In the genomic region with DNA sequence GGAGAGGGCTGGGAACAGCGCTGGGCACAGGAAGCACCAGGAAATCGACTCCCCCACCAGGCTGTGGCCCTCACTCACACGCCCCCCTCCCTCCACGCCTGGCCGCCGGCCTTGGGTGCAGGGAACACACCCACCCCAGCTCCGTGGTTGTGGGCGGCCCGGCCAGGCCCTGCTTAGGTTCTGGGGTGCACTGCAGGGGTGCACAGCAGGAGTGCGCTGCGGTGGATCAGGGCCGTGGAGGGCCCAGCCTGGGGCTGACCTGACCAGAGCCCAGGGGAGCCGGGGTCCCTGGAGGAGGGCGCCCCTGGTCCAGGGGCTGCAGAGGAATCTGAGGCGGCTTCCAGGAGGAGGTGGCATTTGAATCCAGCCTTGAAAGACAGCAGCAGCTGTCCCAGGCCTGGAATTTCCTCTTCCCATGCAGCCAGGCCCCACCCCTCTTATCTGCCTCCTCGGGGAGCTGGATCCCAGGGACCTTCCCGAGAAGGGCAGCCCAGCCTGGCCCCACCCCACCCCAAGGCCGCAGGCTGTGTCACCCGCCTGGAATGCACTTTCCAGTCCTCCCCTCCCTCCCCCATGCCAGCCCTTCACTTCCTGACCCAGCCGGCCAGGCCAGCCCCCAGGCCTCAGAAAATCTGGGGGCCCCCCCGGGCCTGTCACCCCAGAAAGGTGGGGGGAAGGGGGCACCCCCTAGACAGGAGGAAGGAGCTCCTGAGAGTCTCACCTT, we compare ENCODE assay signal across 9 cellular contexts. TPM values are rescaled to one million over a fixed set of nuclear protein-coding genes. Genes with fewer than 3 reads are reported as not detected.
DNase-seq lines count a peak whose midpoint lies in the region; FAIRE-seq and TF ChIP-seq lines count a peak whose summit lies in the region.
"Had no signal": no experiment of that assay in that cellular context is flagged by ENCODE, and none has a peak within 500 bp of the region (broad histone marks: within the 10 kb centered on the region; RNA-seq: fewer than 3 reads in every experiment).

No MANE protein-coding gene starts in this region.

- no peak overlapping the region for H2AFZ ChIP-seq in neuronal stem cell (ENCODE audit: low read length)

- no peak overlapping the region for H2BK120ac ChIP-seq in neuronal stem cell (ENCODE audit: low read depth, low read length)

- H3K4me1 ChIP-seq in neuronal stem cell (ENCODE audit: control insufficient read depth in 2 of 2, insufficient read depth in 1 of 2, low read depth in 1 of 2, low read length in 2 of 2), result peaks cover 5 to 9% of the 10 kb centered on the region in 2 donors

- TF ChIP-seq CTCF in fibroblast of the aortic adventitia (IDR thresholded peaks at IDR 0.05; ENCODE audit: insufficient read depth, low read length), result no peak

- no peak overlapping the region for H3K27ac ChIP-seq in neuronal stem cell (replicated peaks; ENCODE audit: low read length)

- peak overlapping the region; percentile 39 for H2BK5ac ChIP-seq in neuronal stem cell (ENCODE audit: low read length)

- no peak overlapping the region for H3K4me2 ChIP-seq in neuronal stem cell (ENCODE audit: insufficient read depth, low read length, poor library complexity, severe bottlenecking)

- H3K4ac ChIP-seq in neuronal stem cell (ENCODE audit: low read length), result no peak overlapping the region

- peak; percentile 99 for DNase-seq in Daoy (ENCODE audit: low read depth)
- peak; percentile 97 for DNase-seq in RPMI7951 (ENCODE audit: low read depth)
- DNase-seq in fibroblast of the aortic adventitia (ENCODE audit: low read depth), result peak; percentile 88
- no peak for DNase-seq in neuronal stem cell (ENCODE audit: low spot score)
- DNase-seq in GM19239 (ENCODE audit: insufficient read length, low spot score), result no peak
- no peak for DNase-seq in NCI-H1694 treated with DMSO at 0.1 percent for 48 hours (lab: John Stamatoyannopoulos, UW)
- DNase-seq in DMS114 treated with DMSO at 0.1 percent for 48 hours (lab: John Stamatoyannopoulos, UW; ENCODE audit: unreplicated experiment), result no peak
- no peak for DNase-seq in stimulated activated CD8-positive, alpha-beta memory T cell treated with anti-CD3 and anti-CD28 coated beads, Interleukin-4, amount 100 ng/mL, for 48 hours
- DNase-seq: NCI-H1694 had no signal

- peak overlapping the region; percentile 17 for H4K8ac ChIP-seq in neuronal stem cell (ENCODE audit: low read depth, low read length)

- peak overlapping the region; percentile 75 for H2BK15ac ChIP-seq in neuronal stem cell (ENCODE audit: low read length)

- no peaks in the 10 kb centered on the region for H3K79me1 ChIP-seq in neuronal stem cell (ENCODE audit: low read depth, low read length)

- peak overlapping the region; percentile 92 for H2AK5ac ChIP-seq in neuronal stem cell (ENCODE audit: low read depth, low read length)

- H3K14ac ChIP-seq in neuronal stem cell (ENCODE audit: low read length), result no peak overlapping the region

- no peak overlapping the region for H3K4me3 ChIP-seq in fibroblast of the aortic adventitia (ENCODE audit: low read depth, low read length)
- no peak overlapping the region for H3K4me3 ChIP-seq in neuronal stem cell (ENCODE audit: low read length in 2 of 2)

- H3K27me3 ChIP-seq in neuronal stem cell (ENCODE audit: control insufficient read depth in 3 of 3, insufficient read depth in 3 of 3, low read depth in 1 of 3, low read length in 3 of 3), result peaks cover 0 to 11% (median 0%) of the 10 kb centered on the region in 3 experiments

- H3K36me3 ChIP-seq in neuronal stem cell (replicated peaks in 1 of 2; ENCODE audit: control insufficient read depth in 2 of 2, insufficient read depth in 2 of 2, low read length in 2 of 2), result no peaks in the 10 kb centered on the region

- peak overlapping the region; percentile 94 for H2BK12ac ChIP-seq in neuronal stem cell (ENCODE audit: low read length)

- no peak overlapping the region for H4K91ac ChIP-seq in neuronal stem cell (ENCODE audit: low read depth, low read length, poor library complexity)

- no peak for FAIRE-seq in GM19239 (lab: Jason Lieb, UNC)

- peak overlapping the region; percentile 70 for H3K9ac ChIP-seq in neuronal stem cell (ENCODE audit: low read depth, low read length, poor library complexity)

- WGBS in neuronal stem cell (ENCODE audit: extremely low coverage in 2 of 2, insufficient read length in 2 of 2, insufficient replicate concordance in 1 of 2), 2 donors, result no CpG with 5 or more reads among the region's 21 CpGs

- H3K18ac ChIP-seq in neuronal stem cell (ENCODE audit: low read length), result peak overlapping the region; percentile 92

- H3K9me3 ChIP-seq in neuronal stem cell (replicated peaks in 1 of 2; ENCODE audit: control insufficient read depth in 2 of 2, insufficient read depth in 1 of 2, low read depth in 1 of 2, low read length in 2 of 2), result peaks cover 0 to 2% of the 10 kb centered on the region in 2 donors

- peak overlapping the region; percentile 93 for H3K23ac ChIP-seq in neuronal stem cell (ENCODE audit: low read depth, low read length, poor library complexity)

RNA-seq across cellular contexts. Expression of a gene that starts 18.4 kb away (rescaled TPM):
- 23.1 and 34.1 TPM in 2 replicates for total RNA-seq in Daoy (2014; rRNA removed; shearing (Covaris generic))
- total RNA-seq in RPMI7951 (2014; rRNA removed; shearing (Covaris generic)), result 48.1 and 54.1 TPM in 2 replicates
- 4.1 and 20.3 TPM in 2 replicates for total RNA-seq in fibroblast of the aortic adventitia (ENCODE audit: low replicate concordance)
- 6.2 TPM for polyA plus RNA-seq in neuronal stem cell (2013, experiment 1 of 2)
- polyA plus RNA-seq in neuronal stem cell (2013, experiment 2 of 2), result 5.7 TPM

Comparison
In these comparisons a context has a peak if more than half of its experiments do, and no peak if none do; other contexts are left out.
1. DNase-seq: peak in Daoy (single experiment), RPMI7951 (single experiment) and fibroblast of the aortic adventitia (single experiment); none in neuronal stem cell (single experiment), GM19239 (single experiment), NCI-H1694 treated with DMSO at 0.1 percent for 48 hours (single experiment), DMS114 treated with DMSO at 0.1 percent for 48 hours (single experiment) and stimulated activated CD8-positive, alpha-beta memory T cell treated with anti-CD3 and anti-CD28 coated beads, Interleukin-4, amount 100 ng/mL, for 48 hours (single experiment).